Comparison of ENCODE assay signal across 22 cellular contexts in genomic region chr22:27874756-27875155, GRCh38. TPM values are rescaled to one million over a fixed set of nuclear protein-coding genes. Genes with fewer than 3 reads are reported as not detected.
DNase-seq lines count a peak whose midpoint lies in the region; ATAC-seq, FAIRE-seq and TF ChIP-seq lines count a peak whose summit lies in the region.
"Had no signal": no experiment of that assay in that cellular context is flagged by ENCODE, and none has a peak within 500 bp of the region (broad histone marks: within the 10 kb centered on the region; RNA-seq: fewer than 3 reads in every experiment).

No MANE protein-coding gene starts in this region.

- no peak for TF ChIP-seq EP300 in HepG2 (IDR thresholded peaks at IDR 0.05; ENCODE audit: low read depth in 2 of 2, low read length in 2 of 2)
- TF ChIP-seq EP300 in HepG2 (CRISPR knock-in tag; IDR thresholded peaks at IDR 0.05; ENCODE audit: borderline replicate concordance) = no peak
- no peak for TF ChIP-seq EP300 in sigmoid colon (IDR thresholded peaks at IDR 0.05)

- CTCF ChIA-PET in HepG2 (lab: Yijun Ruan, JAX; ENCODE audit: low intra/inter-chr PET ratio, low total read pairs) = no interaction called here

- H3K27me3 ChIP-seq in right lobe of liver (no peaks in the 10 kb centered on the region), HepG2 (ENCODE audit: control insufficient read depth in 1 of 2, insufficient read depth in 2 of 2, low read length in 2 of 2) (no peaks in the 10 kb centered on the region), sigmoid colon (no peaks in the 10 kb centered on the region), HAP-1 (ENCODE audit: low read depth) (no peaks in the 10 kb centered on the region)

- intact Hi-C loops in right lobe of liver (cut with DNase I) (no loop called here), HepG2 (cut with micrococcal nuclease; ENCODE audit: unreplicated experiment) (no loop called here), sigmoid colon (cut with DNase I) (no loop called here)

- TF ChIP-seq RAD21 in HepG2 (CRISPR knock-in tag; IDR thresholded peaks at IDR 0.05) = no peak

- in situ Hi-C loops in HepG2 (cut with HindIII; ENCODE audit: extremely low pct_ligation_motif_present, low pct_unique_long_range_greater_than_20kb) = no loop called here
- in situ Hi-C loops in HAP-1 (cut with MboI; ENCODE audit: low sequenced_read_pairs) = loop anchor here (25.0 kb wide), 1 partner anchor 713 kb away; no protein-coding TSS in a partner anchor

- WGBS in right lobe of liver (ENCODE audit: insufficient coverage, low coverage, low lambda C conversion rate, missing lambda C conversion rate) = 40% methylated on average over 3 of the region's 3 CpGs
- WGBS in HepG2 (ENCODE audit: low lambda C conversion rate) = 92% methylated on average over 3 of the region's 3 CpGs
- WGBS in sigmoid colon, 2 donors = 71 to 76% methylated on average over 3 of the region's 3 CpGs

- H3K9ac ChIP-seq in HepG2 (ENCODE audit: insufficient read depth, low read depth, low read length) = no peak overlapping the region
- H3K9ac ChIP-seq: SK-N-SH had no signal

- TF ChIP-seq POLR2A in right lobe of liver (IDR thresholded peaks at IDR 0.05) (no peak), HepG2 (IDR thresholded peaks at IDR 0.05; ENCODE audit: insufficient read depth in 1 of 2, low read depth in 2 of 2, low read length in 2 of 2) (no peak), sigmoid colon (IDR thresholded peaks at IDR 0.05) (no peak)

- FAIRE-seq in HepG2 (lab: Jason Lieb, UNC) = no peak
- FAIRE-seq: colon, frontal cortex had no signal

- H4K20me1 ChIP-seq in HepG2 (ENCODE audit: insufficient read depth, low read length) = no peaks in the 10 kb centered on the region

- H3K27ac ChIP-seq in right lobe of liver (peak overlapping the region in 2 of 3 donors; percentile 95 to 97), HepG2 (ENCODE audit: extremely low read length, insufficient read depth, low read length) (no peak overlapping the region), caudate nucleus (ENCODE audit: low read depth, low read length) (peak overlapping the region; percentile 36), sigmoid colon (peak overlapping the region; percentile 69 to 87 (median 79))
- H3K27ac ChIP-seq: lower lobe of right lung had no signal

- BruUV-seq in HepG2 (replicated peaks; lab: Mats Ljungman, UMichigan) = no TSS peak

- peaks cover 0 to 45% (median 22%) of the 10 kb centered on the region in 4 donors for H3K4me1 ChIP-seq in right lobe of liver
- peaks cover 26% of the 10 kb centered on the region for H3K4me1 ChIP-seq in HepG2 (ENCODE audit: insufficient read depth, low read length)
- peaks cover 0 to 90% (median 74%) of the 10 kb centered on the region in 4 donors for H3K4me1 ChIP-seq in sigmoid colon
- H3K4me1 ChIP-seq in HAP-1 = peaks cover 27% of the 10 kb centered on the region

- TF ChIP-seq CTCF in right lobe of liver (IDR thresholded peaks at IDR 0.05) = no peak
- no peak for TF ChIP-seq CTCF in HepG2 (CRISPR knock-in tag; IDR thresholded peaks at IDR 0.05)
- TF ChIP-seq CTCF in sigmoid colon (IDR thresholded peaks at IDR 0.05) = no peak

- H2AFZ ChIP-seq in HepG2 (ENCODE audit: low read length) = no peak overlapping the region

- POLR2A ChIA-PET in HepG2 (lab: Yijun Ruan, JAX) = no interaction called here

- H3K79me2 ChIP-seq in HepG2 (ENCODE audit: insufficient read depth, low read length) = peaks cover 23% of the 10 kb centered on the region

- H3K9me3 ChIP-seq in right lobe of liver (no peaks in the 10 kb centered on the region), HepG2 (ENCODE audit: low read length) (no peaks in the 10 kb centered on the region), sigmoid colon (no peaks in the 10 kb centered on the region), HAP-1 (no peaks in the 10 kb centered on the region)
- H3K9me3 ChIP-seq: lower lobe of right lung, SK-N-SH had no signal

- no peak for ATAC-seq in right lobe of liver
- ATAC-seq in HepG2 = no peak
- ATAC-seq: effector memory CD8-positive, alpha-beta T cell; lower lobe of right lung had no signal

- DNase-seq in right lobe of liver = no peak
- no peak for DNase-seq in HepG2 (ENCODE audit: low spot score)
- DNase-seq in caudate nucleus (lab: John Stamatoyannopoulos, UW) = no peak
- no peak for DNase-seq in sigmoid colon
- DNase-seq in CD1c-positive myeloid dendritic cell (ENCODE audit: extremely low spot score) = no peak
- no peak for DNase-seq in activated effector memory CD4-positive, alpha-beta T cell treated with Interleukin-2 at 50 U/mL for 16 hours
- DNase-seq in HAP-1 (ENCODE audit: low spot score in 2 of 2) = no peak
- DNase-seq: activated CD4-positive, alpha-beta memory T cell treated with anti-CD3 and anti-CD28 coated beads for 36 hours; CD4-positive, CD25-positive, alpha-beta regulatory T cell; effector memory CD8-positive, alpha-beta T cell; islet precursor cell; KBM-7; lower lobe of right lung; MV-4-11; NCI-H1694; NCI-H2171; NCI-H524 treated with DMSO at 0.1 percent for 48 hours; SK-N-SH; stimulated activated CD4-positive, alpha-beta T cell treated with anti-CD3 and anti-CD28 coated beads, Interleukin-2, amount 100 ng/mL, for 48 hours; stimulated activated naive CD4-positive, alpha-beta T cell had no signal

- H3K4me3 ChIP-seq in right lobe of liver = no peak overlapping the region
- no peak overlapping the region for H3K4me3 ChIP-seq in HepG2 (replicated peaks in 1 of 3; ENCODE audit: insufficient read depth in 1 of 3, low read depth in 2 of 3, low read length in 3 of 3)
- H3K4me3 ChIP-seq in sigmoid colon = no peak overlapping the region
- no peak overlapping the region for H3K4me3 ChIP-seq in HAP-1
- H3K4me3 ChIP-seq: lower lobe of right lung had no signal

- peaks cover 0 to 3% (median 0%) of the 10 kb centered on the region in 4 donors for H3K36me3 ChIP-seq in right lobe of liver
- H3K36me3 ChIP-seq in HepG2 (replicated peaks in 1 of 2; ENCODE audit: control insufficient read depth in 1 of 2, insufficient read depth in 2 of 2, low read length in 2 of 2) = peaks cover 4 to 41% of the 10 kb centered on the region in 2 experiments; a peak in 4 of 5 replicates
- peaks cover 0 to 12% (median 5%) of the 10 kb centered on the region in 4 donors for H3K36me3 ChIP-seq in sigmoid colon
- peaks cover 33% of the 10 kb centered on the region for H3K36me3 ChIP-seq in HAP-1 (replicated peaks)

- H3K4me2 ChIP-seq in HepG2 (ENCODE audit: low read depth, low read length) = no peak overlapping the region
- H3K4me2 ChIP-seq: SK-N-SH had no signal

TF ChIP-seq in HepG2, 621 proteins besides CTCF, POLR2A, EP300 and RAD21 (continues in another document):
- TF ChIP-seq EHMT2 (IDR thresholded peaks at IDR 0.05; ENCODE audit: borderline replicate concordance, low read depth, low read length) (no peak), ZNF709 (CRISPR knock-in tag; IDR thresholded peaks at IDR 0.05) (no peak), CSRNP1 (CRISPR knock-in tag; IDR thresholded peaks at IDR 0.05) (no peak), ZSCAN25 (CRISPR knock-in tag; IDR thresholded peaks at IDR 0.05) (no peak), SOX6 (IDR thresholded peaks at IDR 0.05) (no peak), SOX6 (CRISPR knock-in tag; IDR thresholded peaks at IDR 0.05) (no peak), DNMT1 (CRISPR knock-in tag; IDR thresholded peaks at IDR 0.05) (no peak), JUN (CRISPR knock-in tag; IDR thresholded peaks at IDR 0.05) (no peak), ZNF607 (CRISPR knock-in tag; IDR thresholded peaks at IDR 0.05; ENCODE audit: borderline replicate concordance) (no peak), NCOA2 (CRISPR knock-in tag; IDR thresholded peaks at IDR 0.05) (no peak)

RNA-seq across cellular contexts. Expression of gene PITPNB, which starts 44.3 kb away (rescaled TPM):
- total RNA-seq in right lobe of liver (10 to 100 TPM; 28.7 to 60.6 (median 37.6) TPM), HepG2 (2016; rRNA removed; fragmentation: Illumina TruSeq; extraction: Trizol) (17.0 and 40.7 TPM in 2 replicates), sigmoid colon (100 to 1,000 TPM in 2 of 4 donors, 10 to 100 TPM in 2; 79.9 to 135 (median 104) TPM)
- total RNA-seq in HepG2 (2016; cell fraction: cytosol; rRNA removed; fragmentation: Illumina TruSeq; extraction: Trizol; ENCODE audit: low read depth) = 23.7 and 24.5 TPM in 2 replicates
- 17.3 and 36.3 TPM in 2 replicates for total RNA-seq in HepG2 (2016; cell fraction: insoluble cytoplasmic fraction; rRNA removed; fragmentation: Illumina TruSeq; extraction: Trizol)
- total RNA-seq in HepG2 (2016; cell fraction: membrane; rRNA removed; fragmentation: Illumina TruSeq; extraction: Trizol) = 17.7 and 19.6 TPM in 2 replicates
- 30.0 and 32.6 TPM in 2 replicates for total RNA-seq in HepG2 (2016; cell fraction: nucleus; rRNA removed; fragmentation: Illumina TruSeq; extraction: Trizol)
- polyA plus RNA-seq in HepG2 (2011; rRNA removed) (28.1 and 30.1 TPM in 2 replicates), sigmoid colon (10 to 100 TPM; 20.4 to 32.6 (median 23.4) TPM)
- 12.4 and 18.9 TPM in 2 replicates for polyA plus RNA-seq in HepG2 (2011; cell fraction: cytosol; rRNA removed)
- polyA plus RNA-seq in HepG2 (2011; cell fraction: nucleus; rRNA removed) = 12.4 and 19.6 TPM in 2 replicates
- polyA plus RNA-seq in HepG2 (2012) = 34.7 and 41.5 TPM in 2 replicates
- 4.7 and 4.8 TPM in 2 replicates for polyA plus RNA-seq in HepG2 (2016; cell fraction: cytosol; fragmentation: Illumina TruSeq; extraction: Trizol; ENCODE audit: low read depth)
- polyA plus RNA-seq in HepG2 (2016; cell fraction: insoluble cytoplasmic fraction; fragmentation: Illumina TruSeq; extraction: Trizol; ENCODE audit: low read depth) = 82.4 and 83.3 TPM in 2 replicates
- polyA plus RNA-seq in HepG2 (2016; cell fraction: membrane; fragmentation: Illumina TruSeq; extraction: Trizol; ENCODE audit: low read depth) = 12.6 and 14.2 TPM in 2 replicates
- 48.7 and 48.8 TPM in 2 replicates for polyA plus RNA-seq in HepG2 (2016; cell fraction: nucleus; fragmentation: Illumina TruSeq; extraction: Trizol; ENCODE audit: insufficient read depth, low read depth)
- polyA minus RNA-seq in HepG2 (2011; rRNA and poly(A)+ RNA removed; ENCODE audit: low replicate concordance) = 19.2 and 28.5 TPM in 2 replicates
- 16.3 and 22.9 TPM in 2 replicates for polyA minus RNA-seq in HepG2 (2011; cell fraction: cytosol; rRNA and poly(A)+ RNA removed)
- 58.1 and 64.4 TPM in 2 replicates for polyA minus RNA-seq in HepG2 (2011; cell fraction: nucleus; rRNA and poly(A)+ RNA removed)
